Comparison of ENCODE assay signal across 32 cellular contexts in the genomic region with DNA sequence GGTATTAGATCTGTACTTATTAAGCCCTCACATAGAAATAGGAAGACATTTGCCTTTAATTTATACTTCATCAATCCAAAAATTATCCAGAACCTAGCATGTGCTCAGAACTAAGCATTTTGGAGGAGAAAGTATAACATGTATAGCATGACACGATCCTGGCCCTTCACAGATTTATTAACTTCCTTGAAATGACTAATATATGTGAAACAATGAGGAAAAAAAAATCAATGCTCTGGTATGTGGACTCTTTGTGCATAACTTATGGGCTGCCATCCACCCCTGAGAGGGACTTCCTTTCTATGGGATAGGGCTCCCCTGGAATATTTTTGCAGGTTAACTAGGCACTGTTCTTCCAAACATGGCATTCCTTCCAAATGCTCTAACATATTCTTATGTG. TPM values are rescaled to one million over a fixed set of nuclear protein-coding genes. Genes with fewer than 3 reads are reported as not detected.
DNase-seq lines count a peak whose midpoint lies in the region; TF ChIP-seq lines count a peak whose summit lies in the region.
"Had no signal": no experiment of that assay in that cellular context is flagged by ENCODE, and none has a peak within 500 bp of the region (broad histone marks: within the 10 kb centered on the region; RNA-seq: fewer than 3 reads in every experiment).

No MANE protein-coding gene starts in this region.

- in situ Hi-C loops in GM23248 (cut with MboI) = no loop called here

- H3K4me3 ChIP-seq in ACC112 (ENCODE audit: low read depth, low read length) (no peak overlapping the region), GM23248 (no peak overlapping the region), epithelial cell of esophagus (ENCODE audit: low read length) (no peak overlapping the region), osteoblast (ENCODE audit: insufficient read depth, low read length) (no peak overlapping the region), vagina (no peak overlapping the region)
- H3K4me3 ChIP-seq: dorsolateral prefrontal cortex, HAP-1, lung had no signal

- peak; percentile 66 for DNase-seq in GM23248
- DNase-seq in epithelial cell of esophagus (ENCODE audit: low read depth) = peak; percentile 64
- DNase-seq in osteoblast (ENCODE audit: insufficient read length, low spot score, missing footprints) = peak; percentile 56
- DNase-seq in vagina (ENCODE audit: extremely low spot score in 2 of 2) = no peak
- DNase-seq in dedifferentiated amniotic fluid mesenchymal stem cell (ENCODE audit: extremely low spot score) = no peak
- DNase-seq in DMS114 treated with DMSO at 0.1 percent for 48 hours (lab: John Stamatoyannopoulos, UW; ENCODE audit: unreplicated experiment) = no peak
- DNase-seq in NCI-H187 treated with DMSO at 0.1 percent for 48 hours (lab: John Stamatoyannopoulos, UW) = no peak
- DNase-seq: activated CD4-positive, alpha-beta memory T cell treated with anti-CD3 and anti-CD28 coated beads, Interleukin-2, amount 10 ng/mL, durations not matched to agents 7 days and 5 days; activated CD4-positive, alpha-beta T cell treated with anti-CD3 and anti-CD28 coated beads for 1 hour; activated CD8-positive, alpha-beta memory T cell treated with anti-CD3 and anti-CD28 coated beads, Interleukin-2, amount 50 U/mL, for 4 hours; activated naive CD4-positive, alpha-beta T cell; activated naive CD8-positive, alpha-beta T cell treated with anti-CD3 and anti-CD28 coated beads, Interleukin-2, amount 50 U/mL, for 24 hours; BE2C; CD8-positive, alpha-beta memory T cell; glutamatergic neuron; naive thymus-derived CD8-positive, alpha-beta T cell; NCI-H1417; NCI-H2081; retina; SIG-M5; stimulated activated CD4-positive, alpha-beta T cell treated with anti-CD3 and anti-CD28 coated beads, Interleukin-1b, Interleukin-23, amount 100 ng/mL, for 48 hours; stimulated activated CD8-positive, alpha-beta memory T cell treated with anti-CD3 and anti-CD28 coated beads, Interleukin-4, amount 100 ng/mL, for 48 hours had no signal

- H3K4me1 ChIP-seq in ACC112 (ENCODE audit: control insufficient read depth, insufficient read depth, low read length, unreplicated experiment) (no peaks in the 10 kb centered on the region), GM23248 (ENCODE audit: insufficient read depth) (peaks cover 25% of the 10 kb centered on the region), osteoblast (ENCODE audit: insufficient read depth, low read length) (peaks cover 23% of the 10 kb centered on the region), vagina (peaks cover 28% of the 10 kb centered on the region)
- H3K4me1 ChIP-seq: BE2C, HAP-1 had no signal

- H3K4me2 ChIP-seq in GM23248 (ENCODE audit: unreplicated experiment) = peak overlapping the region; percentile 46
- H3K4me2 ChIP-seq in osteoblast (ENCODE audit: insufficient read depth, low read length) = no peak overlapping the region
- H3K4me2 ChIP-seq: KMS-11 had no signal

- H4K20me1 ChIP-seq in GM23248 (ENCODE audit: insufficient read depth) = no peaks in the 10 kb centered on the region
- no peaks in the 10 kb centered on the region for H4K20me1 ChIP-seq in osteoblast (ENCODE audit: insufficient read depth, low read length)

- H3K9ac ChIP-seq in GM23248 = peak overlapping the region; percentile 48; the same call in 1 of the 2 replicates
- H3K9ac ChIP-seq: KMS-11 had no signal

- H2AFZ ChIP-seq in ACC112 (ENCODE audit: low read length, unreplicated experiment) = no peak overlapping the region
- H2AFZ ChIP-seq in GM23248 = no peak overlapping the region
- no peak overlapping the region for H2AFZ ChIP-seq in osteoblast (ENCODE audit: low read length)

- H3F3A ChIP-seq in GM23248 (ENCODE audit: insufficient read depth) = peaks cover 28% of the 10 kb centered on the region

- no peaks in the 10 kb centered on the region for H3K27me3 ChIP-seq in ACC112 (ENCODE audit: insufficient read depth, low read length)
- H3K27me3 ChIP-seq in GM23248 (replicated peaks; ENCODE audit: insufficient read depth) = no peaks in the 10 kb centered on the region
- no peaks in the 10 kb centered on the region for H3K27me3 ChIP-seq in osteoblast (ENCODE audit: insufficient read depth, low read length)
- no peaks in the 10 kb centered on the region for H3K27me3 ChIP-seq in vagina

- H3K9me3 ChIP-seq in GM23248 (ENCODE audit: low read depth) = no peaks in the 10 kb centered on the region
- H3K9me3 ChIP-seq in osteoblast (ENCODE audit: low read depth, low read length) = no peaks in the 10 kb centered on the region
- H3K9me3 ChIP-seq in vagina = no peaks in the 10 kb centered on the region
- H3K9me3 ChIP-seq: BE2C had no signal

- WGBS in GM23248 (ENCODE audit: low coverage in 1 of 2, low lambda C conversion rate in 2 of 2, missing lambda C conversion rate in 2 of 2), 2 experiments = 0 to 3% methylated on average over 1 of the region's 1 CpG

- H3K36me3 ChIP-seq in ACC112 (ENCODE audit: insufficient read depth, low read length) (no peaks in the 10 kb centered on the region), GM23248 (ENCODE audit: low read depth) (no peaks in the 10 kb centered on the region), osteoblast (ENCODE audit: insufficient read depth, low read length) (no peaks in the 10 kb centered on the region), vagina (no peaks in the 10 kb centered on the region)
- H3K36me3 ChIP-seq: BE2C, HAP-1 had no signal

- H3K79me2 ChIP-seq in ACC112 (ENCODE audit: control insufficient read depth, insufficient read depth, low read length, unreplicated experiment) (no peaks in the 10 kb centered on the region), GM23248 (ENCODE audit: insufficient read depth) (no peaks in the 10 kb centered on the region), osteoblast (ENCODE audit: insufficient read depth, low read length) (no peaks in the 10 kb centered on the region)

- H3K9me2 ChIP-seq in GM23248 (ENCODE audit: insufficient read depth) = no peaks in the 10 kb centered on the region

- no peak for TF ChIP-seq POLR2A in vagina (IDR thresholded peaks at IDR 0.05)

- H3K27ac ChIP-seq in ACC112 (ENCODE audit: low read depth, low read length) = peak overlapping the region; percentile 26; the same call in 1 of the 2 replicates
- H3K27ac ChIP-seq in GM23248 = peak overlapping the region; percentile 83
- peak overlapping the region; percentile 60 for H3K27ac ChIP-seq in osteoblast (ENCODE audit: low read depth, low read length)
- H3K27ac ChIP-seq in vagina = no peak overlapping the region
- H3K27ac ChIP-seq: KMS-11 had no signal

- TF ChIP-seq CTCF in epithelial cell of esophagus (IDR thresholded peaks at IDR 0.05; ENCODE audit: insufficient read depth, low read depth, low read length, missing control alignments) (no peak), osteoblast (IDR thresholded peaks at IDR 0.05; ENCODE audit: extremely low read depth, low read depth, low read length) (no peak), vagina (IDR thresholded peaks at IDR 0.05) (no peak)

- intact Hi-C loops in vagina (cut with DNase I) = no loop called here

RNA-seq across cellular contexts. Expression of a gene that starts 36.6 kb away (rescaled TPM):
- not detected in 2 replicates for total RNA-seq in GM23248 (2014; rRNA removed; shearing (Covaris generic))
- not detected in 2 replicates for polyA plus RNA-seq in GM23248 (2016; fragmentation: Nextera tagmentation; extraction: Ambion mirVana)
- total RNA-seq in osteoblast (not detected in 2 replicates), vagina (not detected)
- total RNA-seq: A673; activated CD4-positive, alpha-beta memory T cell treated with anti-CD3 and anti-CD28 coated beads, Interleukin-2, amount 10 ng/mL, durations not matched to agents 7 days and 5 days; CD8-positive, alpha-beta memory T cell; cerebellum; lung; mononuclear cell; naive thymus-derived CD8-positive, alpha-beta T cell; occipital lobe had no signal
- polyA plus RNA-seq: CD8-positive, alpha-beta memory T cell; lung; naive thymus-derived CD8-positive, alpha-beta T cell; thymus had no signal

Comparison
In these comparisons a context has a peak if more than half of its experiments do, and no peak if none do; other contexts are left out.
1. DNase-seq: peak in GM23248 (single experiment), epithelial cell of esophagus (single experiment) and osteoblast (single experiment); none in vagina (0 of 2), dedifferentiated amniotic fluid mesenchymal stem cell (single experiment), DMS114 treated with DMSO at 0.1 percent for 48 hours (single experiment) and NCI-H187 treated with DMSO at 0.1 percent for 48 hours (single experiment).